Comparison of ENCODE assay signal across 10 cellular contexts in genomic region chr1:89657886-89658285, GRCh38. TPM values are rescaled to one million over a fixed set of nuclear protein-coding genes. Genes with fewer than 3 reads are reported as not detected.
A peak's percentile ranks its signal among the peaks of the same experiment; 100 is the strongest.
DNase-seq lines count a peak whose midpoint lies in the region; ATAC-seq and TF ChIP-seq lines count a peak whose summit lies in the region.
"Had no signal": no experiment of that assay in that cellular context is flagged by ENCODE, and none has a peak within 500 bp of the region (broad histone marks: within the 10 kb centered on the region; RNA-seq: fewer than 3 reads in every experiment).

No MANE protein-coding gene starts in this region.

- no peaks in the 10 kb centered on the region for H3K9me3 ChIP-seq in OCI-LY7 (ENCODE audit: low read length)
- H3K9me3 ChIP-seq in naive thymus-derived CD4-positive, alpha-beta T cell (ENCODE audit: control insufficient read depth in 2 of 3, low read length in 3 of 3), result no peaks in the 10 kb centered on the region
- no peaks in the 10 kb centered on the region for H3K9me3 ChIP-seq in right cardiac atrium (ENCODE audit: control insufficient read depth, low read length)
- H3K9me3 ChIP-seq in heart right ventricle, result no peaks in the 10 kb centered on the region

- POLR2A ChIA-PET in OCI-LY7 (lab: Charles Lee), result interaction anchor here (0.7 to 2.5 kb wide), 6 partner anchors 10 to 171 kb away, joined by 3 to 13 read pairs (median 8); no protein-coding TSS in a partner anchor
- POLR2A ChIA-PET in naive thymus-derived CD4-positive, alpha-beta T cell (lab: Charles Lee), result interaction anchor here (0.7 to 7.1 kb wide), 11 partner anchors 9 to 104 kb away, joined by 3 to 38 read pairs (median 3); partner anchors contain the start of gene LRRC8C

- no peak overlapping the region for H3K27ac ChIP-seq in OCI-LY7 (ENCODE audit: low read depth, low read length, poor library complexity, severe bottlenecking)
- peak overlapping the region; percentile 50 for H3K27ac ChIP-seq in naive thymus-derived CD4-positive, alpha-beta T cell (ENCODE audit: low read depth, low read length)
- H3K27ac ChIP-seq in right cardiac atrium (ENCODE audit: low read length), result no peak overlapping the region
- peak overlapping the region in 5 of 10 donors; percentile 7 to 33 (median 15) for H3K27ac ChIP-seq in heart right ventricle
- H3K27ac ChIP-seq: RWPE1 had no signal

- H3K9me2 ChIP-seq in OCI-LY7 (ENCODE audit: insufficient read depth, low read length), result no peaks in the 10 kb centered on the region

- H3K27ac Mint-ChIP-seq in naive thymus-derived CD4-positive, alpha-beta T cell, result peak overlapping the region; percentile 79 to 91 (median 84)

- H3K27me3 ChIP-seq in naive thymus-derived CD4-positive, alpha-beta T cell (ENCODE audit: control insufficient read depth in 2 of 2, insufficient read depth in 2 of 2, low read length in 2 of 2), result no peaks in the 10 kb centered on the region
- H3K27me3 ChIP-seq in right cardiac atrium (ENCODE audit: control insufficient read depth, insufficient read depth) (no peaks in the 10 kb centered on the region), heart right ventricle (no peaks in the 10 kb centered on the region)

- no peak overlapping the region for H2AFZ ChIP-seq in OCI-LY7 (ENCODE audit: low read length)

- TF ChIP-seq CTCF in OCI-LY7 (conservative IDR thresholded peaks at IDR 0.05; ENCODE audit: low read length) (no peak), heart right ventricle (IDR thresholded peaks at IDR 0.05) (no peak)

- H3K4me1 Mint-ChIP-seq in naive thymus-derived CD4-positive, alpha-beta T cell, result peaks cover 47 to 94% (median 89%) of the 10 kb centered on the region in 7 donors

- peaks cover 0 to 21% (median 7%) of the 10 kb centered on the region in 11 donors for H3K9me3 Mint-ChIP-seq in naive thymus-derived CD4-positive, alpha-beta T cell

- peak overlapping the region; percentile 36 to 78 (median 66) for H3K4me3 Mint-ChIP-seq in naive thymus-derived CD4-positive, alpha-beta T cell

- peaks cover 4% of the 10 kb centered on the region; the same call in 1 of the 2 replicates for H3K79me2 ChIP-seq in OCI-LY7 (ENCODE audit: insufficient read depth, low read depth, low read length)

- no peak overlapping the region for H3K4me3 ChIP-seq in OCI-LY7 (ENCODE audit: low read depth, low read length, poor library complexity, severe bottlenecking)
- H3K4me3 ChIP-seq in naive thymus-derived CD4-positive, alpha-beta T cell (ENCODE audit: low read length), result peak overlapping the region; percentile 18
- no peak overlapping the region for H3K4me3 ChIP-seq in right cardiac atrium (ENCODE audit: low read length)
- H3K4me3 ChIP-seq in heart right ventricle, result no peak overlapping the region

- peaks cover 29 to 54% (median 44%) of the 10 kb centered on the region in 5 donors for H3K36me3 Mint-ChIP-seq in naive thymus-derived CD4-positive, alpha-beta T cell

- peaks cover 43% of the 10 kb centered on the region for H3K4me1 ChIP-seq in OCI-LY7 (ENCODE audit: insufficient read depth, low read length, poor library complexity, severe bottlenecking)
- H3K4me1 ChIP-seq in naive thymus-derived CD4-positive, alpha-beta T cell (ENCODE audit: control insufficient read depth in 2 of 2, insufficient read depth in 2 of 2, low read length in 2 of 2), result peaks cover 65 to 94% of the 10 kb centered on the region in 2 donors
- H3K4me1 ChIP-seq in right cardiac atrium (ENCODE audit: control insufficient read depth, insufficient read depth, low read length), result peaks cover 8% of the 10 kb centered on the region
- H3K4me1 ChIP-seq in heart right ventricle, result peaks cover 6 to 69% (median 52%) of the 10 kb centered on the region in 9 donors

- peak overlapping the region; percentile 49 for H3K4me2 ChIP-seq in OCI-LY7 (ENCODE audit: low read length)

- DNase-seq in OCI-LY7 (ENCODE audit: low spot score) (peak; percentile 29), posterior vena cava (ENCODE audit: low spot score) (no peak), right cardiac atrium (no peak), NCI-H524 treated with DMSO at 0.1 percent for 48 hours (lab: John Stamatoyannopoulos, UW) (no peak), heart right ventricle (no peak)
- DNase-seq in naive thymus-derived CD4-positive, alpha-beta T cell, result peak in 7 of 9 donors; percentile 46 to 80 (median 68)
- DNase-seq: activated effector memory CD4-positive, alpha-beta T cell treated with anti-CD3 and anti-CD28 coated beads, Interleukin-2, amount 50 U/mL, for 16 hours had no signal

- WGBS in right cardiac atrium, result 41% methylated on average over 3 of the region's 3 CpGs
- WGBS in heart right ventricle, 2 donors, result 51 to 53% methylated on average over 3 of the region's 3 CpGs

- H3K36me3 ChIP-seq in OCI-LY7 (ENCODE audit: insufficient read depth, low read length) (0 out of 2 replicates have a peak, but pooled peaks cover 4% of the 10 kb centered on the region), heart right ventricle (no peaks in the 10 kb centered on the region)
- H3K36me3 ChIP-seq in naive thymus-derived CD4-positive, alpha-beta T cell (ENCODE audit: control insufficient read depth in 2 of 3, insufficient read depth in 3 of 3, low read length in 3 of 3), result peaks cover 0 to 5% (median 4%) of the 10 kb centered on the region in 3 experiments

- intact Hi-C loops in OCI-LY7 (cut with micrococcal nuclease; ENCODE audit: unreplicated experiment) (no loop called here), posterior vena cava (cut with DNase I) (no loop called here), right cardiac atrium (cut with DNase I) (loop anchor here in 1 of 4 donors (10.0 kb wide), 1 partner anchor 67 kb away; no protein-coding TSS in a partner anchor), heart right ventricle (cut with DNase I) (no loop called here)
- intact Hi-C loops in naive thymus-derived CD4-positive, alpha-beta T cell (cut with micrococcal nuclease), result loop anchor here (1.0 to 5.0 kb wide), 11 partner anchors 9 to 105 kb away; no protein-coding TSS in a partner anchor

- H3K27me3 Mint-ChIP-seq in naive thymus-derived CD4-positive, alpha-beta T cell, result no peaks in the 10 kb centered on the region

- CTCF ChIA-PET in OCI-LY7 (lab: Charles Lee; ENCODE audit: unreplicated experiment), result no interaction called here
- CTCF ChIA-PET in naive thymus-derived CD4-positive, alpha-beta T cell (lab: Charles Lee), result interaction anchor here (0.9 to 2.2 kb wide), 2 partner anchors 10 to 105 kb away, joined by 3 to 13 read pairs; no protein-coding TSS in a partner anchor

- no TSS peak for BruUV-seq in OCI-LY7 (replicated peaks; lab: Mats Ljungman, UMichigan)

- ATAC-seq in GM18519 (IDR thresholded peaks at IDR 0.05; ENCODE audit: low FRiP score, unreplicated experiment) (peak; percentile 55), GM21737 (IDR thresholded peaks at IDR 0.05; ENCODE audit: unreplicated experiment) (peak; percentile 78), right cardiac atrium (no peak), heart right ventricle (no peak)
- peak; percentile 86 for ATAC-seq in naive thymus-derived CD4-positive, alpha-beta T cell

- H4K20me1 ChIP-seq in OCI-LY7 (ENCODE audit: insufficient read depth, low read length), result no peaks in the 10 kb centered on the region

RNA-seq across cellular contexts. Expression of gene LRRC8C, which starts 25.0 kb away (rescaled TPM):
- 4.1 and 6.0 TPM in 2 replicates for total RNA-seq in OCI-LY7 (2014; rRNA removed; shearing (Covaris generic))
- 8.8 and 9.0 TPM in 2 replicates for total RNA-seq in OCI-LY7 (2022)
- total RNA-seq in naive thymus-derived CD4-positive, alpha-beta T cell, result 10 to 100 TPM; 27.1 to 50.5 (median 46.6) TPM
- 10 to 100 TPM; 14.3 to 16.6 TPM for polyA plus RNA-seq in naive thymus-derived CD4-positive, alpha-beta T cell
- total RNA-seq in posterior vena cava, result 10 to 100 TPM; 10.5 to 11.9 TPM
- 10 to 100 TPM in 1 of 4 donors, 1 to 10 TPM in 3; 5.9 to 10.6 (median 6.9) TPM for total RNA-seq in right cardiac atrium
- polyA plus RNA-seq in right cardiac atrium, result 3.6 TPM
- 10 to 100 TPM in 2 of 10 donors, 1 to 10 TPM in 8; 5.6 to 12.3 (median 8.3) TPM for total RNA-seq in heart right ventricle
- polyA plus RNA-seq in heart right ventricle, result 1 to 10 TPM; 3.7 to 5.9 TPM

Comparison
In these comparisons a context has a peak if more than half of its experiments do, and no peak if none do; other contexts are left out.
1. ATAC-seq: peak in GM18519 (single experiment), GM21737 (single experiment) and naive thymus-derived CD4-positive, alpha-beta T cell (single experiment); none in right cardiac atrium (0 of 2) and heart right ventricle (0 of 8).
2. DNase-seq: peak in OCI-LY7 (single experiment) and naive thymus-derived CD4-positive, alpha-beta T cell (7 of 9); none in posterior vena cava (single experiment), right cardiac atrium (0 of 3), NCI-H524 treated with DMSO at 0.1 percent for 48 hours (single experiment) and heart right ventricle (0 of 2).
3. intact Hi-C loops: an anchor here in naive thymus-derived CD4-positive, alpha-beta T cell (1.0 to 5.0 kb wide); none called in OCI-LY7, posterior vena cava and heart right ventricle.